In genomic region chr15:81189583-81190283, GRCh38 we compare ENCODE assay signal across 12 cellular contexts. TPM values are rescaled to one million over a fixed set of nuclear protein-coding genes. Genes with fewer than 3 reads are reported as not detected.
A peak's percentile ranks its signal among the peaks of the same experiment; 100 is the strongest.
DNase-seq lines count a peak whose midpoint lies in the region; ATAC-seq and TF ChIP-seq lines count a peak whose summit lies in the region.
"Had no signal": no experiment of that assay in that cellular context is flagged by ENCODE, and none has a peak within 500 bp of the region (broad histone marks: within the 10 kb centered on the region; RNA-seq: fewer than 3 reads in every experiment).

No MANE protein-coding gene starts in this region.

- H3K4me2 ChIP-seq in IMR-90 (ENCODE audit: low read depth, low read length), result peak overlapping the region; percentile 44

- peak overlapping the region; percentile 97 for H2BK15ac ChIP-seq in IMR-90 (ENCODE audit: low read depth, low read length)

- H3K4me1 ChIP-seq in IMR-90 (ENCODE audit: control insufficient read depth, insufficient read depth, low read length), result peaks cover 25% of the 10 kb centered on the region
- peaks cover 10% of the 10 kb centered on the region for H3K4me1 ChIP-seq in upper lobe of right lung

- no TSS peak for BruUV-seq in IMR-90 (replicated peaks; lab: Mats Ljungman, UMichigan)

- H3K4me1 Mint-ChIP-seq in activated CD8-positive, alpha-beta T cell treated with anti-CD3 and anti-CD28 coated beads, Interleukin-2, amount 10 ng/mL, durations not matched to agents 7 days and 5 days (ENCODE audit: low read depth), result peaks cover under 1% of the 10 kb centered on the region

- H3K27ac Mint-ChIP-seq in activated CD8-positive, alpha-beta T cell treated with anti-CD3 and anti-CD28 coated beads, Interleukin-2, amount 10 ng/mL, durations not matched to agents 7 days and 5 days, result no peak overlapping the region

- 0 out of 2 replicates have a peak, but pooled peaks have one; percentile 4 for TF ChIP-seq RAD21 in IMR-90 (IDR thresholded peaks at IDR 0.05; ENCODE audit: low read length)

- POLR2A ChIA-PET in IMR-90 (lab: Charles Lee; ENCODE audit: unreplicated experiment), result interaction anchor here (0.6 to 1.0 kb wide), 4 partner anchors 25 to 66 kb away, joined by 3 to 5 read pairs (median 4); no protein-coding TSS in a partner anchor
- POLR2A ChIA-PET in activated CD8-positive, alpha-beta T cell treated with anti-CD3 and anti-CD28 coated beads, Interleukin-2, amount 10 ng/mL, durations not matched to agents 7 days and 5 days (lab: Charles Lee), result no interaction called here

- in situ Hi-C loops in IMR-90 (cut with MboI; ENCODE audit: low sequenced_read_pairs), result no loop called here

- peak overlapping the region; percentile 93 for H3K18ac ChIP-seq in IMR-90 (ENCODE audit: low read depth, low read length)

- DNase-seq in IMR-90 (peak; percentile 99), epithelial cell of esophagus (ENCODE audit: low read depth) (peak; percentile 50), mucosa of gallbladder (ENCODE audit: low spot score) (peak; percentile 51), upper lobe of right lung (peak; percentile 71), NCI-H128 (lab: John Stamatoyannopoulos, UW; ENCODE audit: unreplicated experiment) (no peak)
- DNase-seq in activated CD8-positive, alpha-beta T cell treated with anti-CD3 and anti-CD28 coated beads, Interleukin-2, amount 10 ng/mL, durations not matched to agents 7 days and 5 days, result no peak

- H3K4ac ChIP-seq in IMR-90 (ENCODE audit: low read depth, low read length), result peak overlapping the region; percentile 100

- no peak; the same call in 1 of the 2 replicates for TF ChIP-seq POLR2A in IMR-90 (IDR thresholded peaks at IDR 0.05; ENCODE audit: low read depth, low read length)

- peaks cover 0 to 2% of the 10 kb centered on the region in 2 experiments; a peak in 1 of 4 replicates for H3K79me1 ChIP-seq in IMR-90 (ENCODE audit: low read depth in 1 of 2, low read length in 2 of 2)

- no peaks in the 10 kb centered on the region for H3K9me3 Mint-ChIP-seq in activated CD8-positive, alpha-beta T cell treated with anti-CD3 and anti-CD28 coated beads, Interleukin-2, amount 10 ng/mL, durations not matched to agents 7 days and 5 days (ENCODE audit: insufficient read depth)

- WGBS in IMR-90 (ENCODE audit: extremely low coverage in 2 of 2, insufficient read length in 1 of 2), 2 experiments, result 0% methylated on average over 2 of the region's 11 CpGs; no CpG with 5 or more reads in 1 of the 2 experiments

- peaks cover 14% of the 10 kb centered on the region for H3K9me1 ChIP-seq in IMR-90 (ENCODE audit: insufficient read depth, low read length)

- no peak overlapping the region for H3K4me3 ChIP-seq in IMR-90 (ENCODE audit: insufficient read depth, low read depth, low read length)
- H3K4me3 ChIP-seq in epithelial cell of esophagus (ENCODE audit: low read length), result no peak overlapping the region
- H3K4me3 ChIP-seq in upper lobe of right lung, result no peak overlapping the region
- H3K4me3 ChIP-seq: cardiac muscle cell had no signal

- peak overlapping the region; percentile 98 to 99 for H4K8ac ChIP-seq in IMR-90 (ENCODE audit: low read depth in 2 of 2, low read length in 2 of 2)

- H3K4me3 Mint-ChIP-seq in activated CD8-positive, alpha-beta T cell treated with anti-CD3 and anti-CD28 coated beads, Interleukin-2, amount 10 ng/mL, durations not matched to agents 7 days and 5 days, result no peak overlapping the region

- peak overlapping the region; percentile 97 for H2BK5ac ChIP-seq in IMR-90 (ENCODE audit: low read depth, low read length, poor library complexity, severe bottlenecking)

- H3K9me3 ChIP-seq in IMR-90 (ENCODE audit: control insufficient read depth, insufficient read depth, low read length) (no peaks in the 10 kb centered on the region), upper lobe of right lung (no peaks in the 10 kb centered on the region)

- no peaks in the 10 kb centered on the region for H3K36me3 Mint-ChIP-seq in activated CD8-positive, alpha-beta T cell treated with anti-CD3 and anti-CD28 coated beads, Interleukin-2, amount 10 ng/mL, durations not matched to agents 7 days and 5 days (ENCODE audit: low read depth)

- H3K27me3 ChIP-seq in IMR-90 (ENCODE audit: control insufficient read depth, insufficient read depth, low read length) (no peaks in the 10 kb centered on the region), upper lobe of right lung (no peaks in the 10 kb centered on the region)
- H3K27me3 ChIP-seq: cardiac muscle cell had no signal

- H2AK5ac ChIP-seq in IMR-90 (ENCODE audit: low read depth, low read length), result peak overlapping the region; percentile 100

- H3K14ac ChIP-seq in IMR-90 (replicated peaks; ENCODE audit: low read depth, low read length), result peak overlapping the region; percentile 99

- peak overlapping the region; percentile 81 for H3K9ac ChIP-seq in IMR-90 (ENCODE audit: low read depth, low read length)

- intact Hi-C loops in IMR-90 (cut with micrococcal nuclease) (loop anchor here (2.0 kb wide), 2 partner anchors 67 to 75 kb away; no protein-coding TSS in a partner anchor), upper lobe of right lung (cut with DNase I) (no loop called here)

- dilution Hi-C loops in IMR-90 (cut with HindIII; ENCODE audit: low sequenced_read_pairs, unreplicated experiment), result no loop called here

- peak overlapping the region; percentile 84 for H2AFZ ChIP-seq in IMR-90 (replicated peaks; ENCODE audit: low read length, poor library complexity)

- peak overlapping the region; percentile 97 for H4K5ac ChIP-seq in IMR-90 (ENCODE audit: low read depth, low read length)

- H3K27me3 Mint-ChIP-seq in activated CD8-positive, alpha-beta T cell treated with anti-CD3 and anti-CD28 coated beads, Interleukin-2, amount 10 ng/mL, durations not matched to agents 7 days and 5 days (ENCODE audit: low read depth), result peaks cover 12% of the 10 kb centered on the region

- H4K20me1 ChIP-seq in IMR-90 (ENCODE audit: insufficient read depth, low read length), result no peaks in the 10 kb centered on the region

- peak overlapping the region; percentile 93 for H2AK9ac ChIP-seq in IMR-90 (replicated peaks; ENCODE audit: low read depth, low read length, poor library complexity)

- peak overlapping the region; percentile 98 for H3K56ac ChIP-seq in IMR-90 (ENCODE audit: extremely low read depth, insufficient read depth, low read length)

- peak overlapping the region; percentile 100 for H3K23ac ChIP-seq in IMR-90 (ENCODE audit: low read depth, low read length)

- CTCF ChIA-PET in IMR-90 (lab: Yijun Ruan, JAX), result interaction anchor here (1.1 to 2.7 kb wide), 2 partner anchors 25 to 76 kb away, joined by 3 to 14 read pairs; no protein-coding TSS in a partner anchor
- CTCF ChIA-PET in activated CD8-positive, alpha-beta T cell treated with anti-CD3 and anti-CD28 coated beads, Interleukin-2, amount 10 ng/mL, durations not matched to agents 7 days and 5 days (lab: Charles Lee), result interaction anchor here (1.5 kb wide), 1 partner anchor 76 kb away, joined by 4 read pairs; no protein-coding TSS in a partner anchor

- H2BK120ac ChIP-seq in IMR-90 (ENCODE audit: low read depth, low read length), result peak overlapping the region; percentile 100

- H3K36me3 ChIP-seq in IMR-90 (ENCODE audit: control insufficient read depth, insufficient read depth, low read length) (peaks cover 2% of the 10 kb centered on the region; the same call in 1 of the 2 replicates), upper lobe of right lung (no peaks in the 10 kb centered on the region)
- H3K36me3 ChIP-seq: cardiac muscle cell had no signal

- H3K27ac ChIP-seq in IMR-90 (ENCODE audit: insufficient read depth, low read length) (peak overlapping the region; percentile 96), upper lobe of right lung (peak overlapping the region; percentile 81)
- H3K27ac ChIP-seq: cardiac muscle cell had no signal

- TF ChIP-seq CTCF in IMR-90 (conservative IDR thresholded peaks at IDR 0.05; ENCODE audit: low read depth, low read length) (no peak), epithelial cell of esophagus (IDR thresholded peaks at IDR 0.05; ENCODE audit: insufficient read depth, low read depth, low read length, missing control alignments) (no peak), upper lobe of right lung (IDR thresholded peaks at IDR 0.05) (no peak)

- ATAC-seq in IMR-90 (ENCODE audit: low read depth) (peak; percentile 87), upper lobe of right lung (peak; percentile 85), HG03378 (IDR thresholded peaks at IDR 0.05; ENCODE audit: unreplicated experiment) (no peak), HG02885 (IDR thresholded peaks at IDR 0.05; ENCODE audit: poor library complexity, unreplicated experiment) (no peak)
- no peak for ATAC-seq in activated CD8-positive, alpha-beta T cell treated with anti-CD3 and anti-CD28 coated beads, Interleukin-2, amount 10 ng/mL, durations not matched to agents 7 days and 5 days

- peak overlapping the region; percentile 99 for H2BK20ac ChIP-seq in IMR-90 (ENCODE audit: low read depth, low read length)

- H4K91ac ChIP-seq in IMR-90 (ENCODE audit: insufficient read depth, low read depth, low read length), result peak overlapping the region; percentile 100

TF ChIP-seq in IMR-90, 13 proteins besides CTCF, POLR2A, EP300 and RAD21 (continues in another document):
- TF ChIP-seq MXI1 (IDR thresholded peaks at IDR 0.05; ENCODE audit: borderline replicate concordance, low read depth, low read length) (peak; percentile 35; the same call in 1 of the 2 replicates), MAFK (IDR thresholded peaks at IDR 0.05; ENCODE audit: low read depth, low read length) (no peak), NFE2L2 (IDR thresholded peaks at IDR 0.05; ENCODE audit: low read depth, low read length) (peak; percentile 4; the same call in 1 of the 2 replicates), BHLHE40 (IDR thresholded peaks at IDR 0.05; ENCODE audit: low read depth, low read length) (peak; percentile 47), RCOR1 (IDR thresholded peaks at IDR 0.05; ENCODE audit: insufficient replicate concordance, low read length) (peak; percentile 2), RFX5 (IDR thresholded peaks at IDR 0.05; ENCODE audit: low read depth, low read length) (no peak), SMC3 (IDR thresholded peaks at IDR 0.05; ENCODE audit: low read depth, low read length) (no peak), CEBPB (IDR thresholded peaks at IDR 0.05; ENCODE audit: low read depth, low read length) (peak; percentile 96)

RNA-seq across cellular contexts. Expression of gene IL16, which starts 6.9 kb away (rescaled TPM):
- total RNA-seq in IMR-90 (2012; rRNA removed) (under 0.01 and 0.18 TPM in 2 replicates), mucosa of gallbladder (16.5 TPM), upper lobe of right lung (39.3 TPM)
- 0.24 and 0.27 TPM in 2 replicates for polyA plus RNA-seq in IMR-90 (2012; rRNA removed)
- polyA plus RNA-seq in IMR-90 (2012; cell fraction: cytosol; rRNA removed), result 0.04 and 0.22 TPM in 2 replicates
- 1.0 and 1.5 TPM in 2 replicates for polyA plus RNA-seq in IMR-90 (2012; cell fraction: nucleus; rRNA removed; ENCODE audit: low replicate concordance)
- 100 to 1,000 TPM; 240 to 243 TPM for total RNA-seq in activated CD8-positive, alpha-beta T cell treated with anti-CD3 and anti-CD28 coated beads, Interleukin-2, amount 10 ng/mL, durations not matched to agents 7 days and 5 days
- total RNA-seq: cardiac muscle cell, Daoy, osteocyte had no signal
- polyA plus RNA-seq: cardiac muscle cell had no signal

RNA-seq across cellular contexts. Expression of gene CFAP161, which starts 55.7 kb away (rescaled TPM):
- not detected in 2 replicates for total RNA-seq in IMR-90 (2012; rRNA removed)
- polyA plus RNA-seq in IMR-90 (2012; rRNA removed), result not detected in 2 replicates
- polyA plus RNA-seq in IMR-90 (2012; cell fraction: cytosol; rRNA removed), result not detected in 2 replicates
- not detected in 2 replicates for polyA plus RNA-seq in IMR-90 (2012; cell fraction: nucleus; rRNA removed; ENCODE audit: low replicate concordance)
- total RNA-seq in mucosa of gallbladder, result 0.17 TPM
- 1.3 TPM for total RNA-seq in upper lobe of right lung
- total RNA-seq in activated CD8-positive, alpha-beta T cell treated with anti-CD3 and anti-CD28 coated beads, Interleukin-2, amount 10 ng/mL, durations not matched to agents 7 days and 5 days, result not detected
- total RNA-seq: activated CD8-positive, alpha-beta memory T cell treated with anti-CD3 and anti-CD28 coated beads for 36 hours; cardiac muscle cell; osteocyte had no signal
- polyA plus RNA-seq: cardiac muscle cell had no signal

Comparison
In these comparisons a context has a peak if more than half of its experiments do, and no peak if none do; other contexts are left out.
1. ATAC-seq: peak in IMR-90 (single experiment) and upper lobe of right lung (single experiment); none in activated CD8-positive, alpha-beta T cell treated with anti-CD3 and anti-CD28 coated beads, Interleukin-2, amount 10 ng/mL, durations not matched to agents 7 days and 5 days (single experiment), HG03378 (single experiment) and HG02885 (single experiment).
2. DNase-seq: peak in IMR-90 (single experiment), epithelial cell of esophagus (single experiment), mucosa of gallbladder (single experiment) and upper lobe of right lung (single experiment); none in NCI-H128 (single experiment) and activated CD8-positive, alpha-beta T cell treated with anti-CD3 and anti-CD28 coated beads, Interleukin-2, amount 10 ng/mL, durations not matched to agents 7 days and 5 days (single experiment).
3. RNA of gene IL16, which starts 6.9 kb away (total RNA-seq): 240 to 243 TPM in activated CD8-positive, alpha-beta T cell treated with anti-CD3 and anti-CD28 coated beads, Interleukin-2, amount 10 ng/mL, durations not matched to agents 7 days and 5 days, 39.3 TPM in upper lobe of right lung (single experiment) and 16.5 TPM in mucosa of gallbladder (single experiment); under 0.01 to 0.18 TPM in IMR-90; every median in the first group is over 10 times any median in the second.